11 cellular contexts compared by ENCODE assay signal in the genomic region with DNA sequence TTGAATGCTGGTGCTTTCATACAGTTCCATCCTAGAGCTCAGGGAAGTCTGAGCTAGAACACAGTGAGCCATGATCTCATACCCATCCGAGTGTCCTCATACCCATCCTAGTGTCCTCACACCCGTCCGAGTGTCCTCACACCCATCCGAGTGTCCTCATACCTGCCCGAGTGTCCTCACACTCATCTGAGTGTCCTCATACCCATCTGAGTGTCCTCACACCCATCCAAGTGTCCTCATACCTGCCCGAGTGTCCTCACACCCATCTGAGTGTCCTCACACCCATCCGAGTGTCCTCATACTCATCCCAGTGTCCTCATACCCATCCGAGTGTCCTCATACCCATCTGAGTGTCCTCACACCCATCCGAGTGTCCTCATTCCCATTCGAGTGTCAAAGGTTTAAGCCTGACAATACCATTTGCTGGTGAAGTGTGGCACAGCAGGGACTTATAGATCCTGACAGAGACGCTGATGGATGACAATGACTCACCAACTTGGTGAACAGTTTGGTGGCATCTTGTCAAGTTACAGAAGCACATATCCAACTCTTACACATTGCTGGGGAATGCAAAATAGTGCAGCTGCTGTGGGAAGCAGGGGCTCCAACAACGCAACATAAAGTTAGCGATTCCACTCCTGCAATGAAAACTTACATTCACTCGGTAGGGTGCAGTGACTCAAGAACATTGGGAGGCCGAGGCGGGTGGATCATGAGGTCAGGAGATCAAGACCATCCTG.
DNase-seq lines count a peak whose midpoint lies in the region; ATAC-seq, FAIRE-seq and TF ChIP-seq lines count a peak whose summit lies in the region.
"Had no signal": no experiment of that assay in that cellular context is flagged by ENCODE, and none has a peak within 500 bp of the region (broad histone marks: within the 10 kb centered on the region; RNA-seq: fewer than 3 reads in every experiment).

No MANE protein-coding gene starts in this region.

- peaks cover 17% of the 10 kb centered on the region for H3K9me3 ChIP-seq in AG04450 (ENCODE audit: control insufficient read depth, insufficient read depth, low read length)

- no peak overlapping the region for H3K4me3 ChIP-seq in AG04450 (ENCODE audit: low read depth, low read length)
- no peak overlapping the region for H3K4me3 ChIP-seq in brain microvascular endothelial cell (ENCODE audit: low read depth, low read length)

- no peak for ATAC-seq in HG02840 (IDR thresholded peaks at IDR 0.05; ENCODE audit: low FRiP score, unreplicated experiment)

- DNase-seq in AG04450 (ENCODE audit: low read depth, low spot score) = peak; percentile 62
- peak; percentile 86 for DNase-seq in H54 (ENCODE audit: insufficient read length, low spot score)
- DNase-seq in brain microvascular endothelial cell = peak; percentile 71
- peak; percentile 45 for DNase-seq in mesenteric fat pad (ENCODE audit: low spot score)
- DNase-seq in NCI-H446 (lab: John Stamatoyannopoulos, UW) = no peak
- DNase-seq in NCI-H524 (lab: John Stamatoyannopoulos, UW) = no peak
- DNase-seq in NAMALWA (ENCODE audit: low spot score) = no peak
- DNase-seq: anterior cingulate cortex; CD4-positive, CD25-positive, alpha-beta regulatory T cell; mammary epithelial cell had no signal

- TF ChIP-seq POLR2A in H54 (IDR thresholded peaks at IDR 0.05; ENCODE audit: low read depth, low read length) = no peak

- H3K27me3 ChIP-seq in AG04450 (ENCODE audit: control insufficient read depth, insufficient read depth, low read length) (no peaks in the 10 kb centered on the region), brain microvascular endothelial cell (replicated peaks) (no peaks in the 10 kb centered on the region)

- CTCF ChIA-PET in AG04450 (lab: Charles Lee) = no interaction called here

- H3K27ac ChIP-seq in AG04450 (ENCODE audit: low read depth, low read length) (no peak overlapping the region), brain microvascular endothelial cell (no peak overlapping the region)

- in situ Hi-C loops in brain microvascular endothelial cell (cut with HindIII; ENCODE audit: low pct_ligation_motif_present, low sequenced_read_pairs) = loop anchor here (10.0 to 25.0 kb wide), 2 partner anchors 70 to 102 kb away; no protein-coding TSS in a partner anchor

- H3K36me3 ChIP-seq in brain microvascular endothelial cell (replicated peaks) = no peaks in the 10 kb centered on the region

- peak; percentile 99 for FAIRE-seq in H54 (lab: Jason Lieb, UNC)

- POLR2A ChIA-PET in AG04450 (lab: Yijun Ruan, JAX) = interaction anchor here (1.0 kb wide), 1 partner anchor 78 kb away, joined by 3 read pairs; no protein-coding TSS in a partner anchor

- TF ChIP-seq CTCF in AG04450 (IDR thresholded peaks at IDR 0.05; ENCODE audit: low read depth, low read length) = no peak
- TF ChIP-seq CTCF in brain microvascular endothelial cell (IDR thresholded peaks at IDR 0.05; ENCODE audit: low read depth, low read length, missing control alignments) = no peak

Comparison
In these comparisons a context has a peak if more than half of its experiments do, and no peak if none do; other contexts are left out.
1. DNase-seq: peak in AG04450 (single experiment), H54 (single experiment), brain microvascular endothelial cell (single experiment) and mesenteric fat pad (single experiment); none in NCI-H446 (0 of 2), NCI-H524 (0 of 2) and NAMALWA (single experiment).